ENCODE assay signal across 19 cellular contexts in the genomic region with DNA sequence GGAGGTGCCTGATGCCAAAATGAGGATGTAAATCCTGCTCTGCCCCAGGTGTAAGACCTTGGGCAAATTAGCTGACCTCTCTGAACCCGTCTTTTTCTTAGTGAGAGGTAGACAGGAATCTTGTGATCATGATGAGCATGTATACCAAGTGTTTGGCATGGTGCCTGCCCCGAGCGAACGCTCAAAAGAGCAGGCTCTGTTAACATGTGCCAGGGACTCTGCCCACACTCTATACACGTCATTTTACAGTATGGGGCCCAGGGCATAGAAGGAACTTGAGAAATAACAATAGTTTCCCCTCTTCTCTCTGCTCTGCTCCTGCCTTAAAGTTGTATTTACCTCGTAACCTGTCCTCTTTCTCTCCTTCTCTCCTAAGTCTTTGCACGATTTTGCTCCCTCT. TPM values are rescaled to one million over a fixed set of nuclear protein-coding genes. Genes with fewer than 3 reads are reported as not detected.
DNase-seq lines count a peak whose midpoint lies in the region; TF ChIP-seq lines count a peak whose summit lies in the region.
"Had no signal": no experiment of that assay in that cellular context is flagged by ENCODE, and none has a peak within 500 bp of the region (broad histone marks: within the 10 kb centered on the region; RNA-seq: fewer than 3 reads in every experiment).

No MANE protein-coding gene starts in this region.

- H3K9me3 ChIP-seq in mammary epithelial cell (replicated peaks; ENCODE audit: insufficient read depth, low read length) (no peaks in the 10 kb centered on the region), prostate gland (no peaks in the 10 kb centered on the region)
- H3K9me3 ChIP-seq: A549, BLaER1 had no signal

- H3K4me3 ChIP-seq in mammary epithelial cell (replicated peaks in 1 of 3; ENCODE audit: insufficient read depth in 1 of 3, low read depth in 2 of 3, low read length in 3 of 3) (no peak overlapping the region), prostate gland (no peak overlapping the region)
- H3K4me3 ChIP-seq: A549, BLaER1 had no signal

- no peaks in the 10 kb centered on the region for H4K20me1 ChIP-seq in mammary epithelial cell (ENCODE audit: insufficient read depth, low read length)
- H4K20me1 ChIP-seq: BLaER1 had no signal

- H3K36me3 ChIP-seq in mammary epithelial cell (ENCODE audit: insufficient read depth, low read length) (no peaks in the 10 kb centered on the region), prostate gland (no peaks in the 10 kb centered on the region)
- H3K36me3 ChIP-seq: BLaER1 had no signal

- H3K27me3 ChIP-seq in mammary epithelial cell (ENCODE audit: insufficient read depth, low read length) (no peaks in the 10 kb centered on the region), prostate gland (replicated peaks; ENCODE audit: insufficient read depth) (no peaks in the 10 kb centered on the region)
- H3K27me3 ChIP-seq: BLaER1 had no signal

- TF ChIP-seq CTCF in mammary epithelial cell (conservative IDR thresholded peaks at IDR 0.05 in 1 of 2, IDR thresholded peaks at IDR 0.05 in 1 of 2; ENCODE audit: extremely low read depth in 1 of 2, insufficient read depth in 1 of 2, low read depth in 1 of 2, low read length in 2 of 2) (no peak), prostate gland (IDR thresholded peaks at IDR 0.05) (no peak), GM13976 (IDR thresholded peaks at IDR 0.05; ENCODE audit: borderline replicate concordance, control extremely low read depth, extremely low read depth, insufficient read depth, missing control alignments) (no peak)

- H3K9ac ChIP-seq in mammary epithelial cell (ENCODE audit: insufficient read depth, low read length), result no peak overlapping the region
- H3K9ac ChIP-seq: BLaER1 had no signal

- 19% methylated on average over 6 of the region's 7 CpGs for WGBS in mammary epithelial cell (ENCODE audit: low coverage, missing lambda C conversion rate)
- 40% methylated on average over 7 of the region's 7 CpGs for WGBS in prostate gland

- dilution Hi-C loops in mammary epithelial cell (cut with HindIII; ENCODE audit: low sequenced_read_pairs), result no loop called here

- H3K79me2 ChIP-seq in mammary epithelial cell (ENCODE audit: insufficient read depth, low read length), result no peaks in the 10 kb centered on the region

- H2AFZ ChIP-seq in mammary epithelial cell (ENCODE audit: low read depth, low read length), result peak overlapping the region; percentile 54

- CTCF ChIA-PET in mammary epithelial cell (lab: Charles Lee; ENCODE audit: low non-redundant PET), result interaction anchor here (0.5 kb wide), 1 partner anchor 83 kb away, joined by 3 read pairs; no protein-coding TSS in a partner anchor

- H3K4me1 ChIP-seq in mammary epithelial cell (ENCODE audit: insufficient read depth, low read length) (peaks cover 59% of the 10 kb centered on the region), prostate gland (replicated peaks) (no peaks in the 10 kb centered on the region)

- DNase-seq in activated effector memory CD4-positive, alpha-beta T cell treated with anti-CD3 and anti-CD28 coated beads, Interleukin-2, amount 50 U/mL, for 16 hours, result peak; percentile 69
- no peak for DNase-seq in activated effector memory CD4-positive, alpha-beta T cell treated with Interleukin-2 at 50 U/mL for 16 hours
- DNase-seq in COLO829 (ENCODE audit: low spot score), result peak; percentile 56
- peak; percentile 74 for DNase-seq in mammary epithelial cell
- DNase-seq in prostate gland (ENCODE audit: low spot score), result peak; percentile 17
- DNase-seq in OCI-M1 (lab: John Stamatoyannopoulos, UW), result no peak
- no peak for DNase-seq in OCI-M2 (lab: John Stamatoyannopoulos, UW; ENCODE audit: unreplicated experiment)
- no peak for DNase-seq in GM13976 (ENCODE audit: low spot score)
- DNase-seq: CD8-positive, alpha-beta memory T cell; DMS79 treated with DMSO at 0.1 percent for 48 hours; IMR-90; NCI-H1092; NCI-H146; NCI-H2029 treated with DMSO at 0.1 percent for 48 hours; NCI-H2171; NCI-H69; SHP77 had no signal

- H3K27ac ChIP-seq in mammary epithelial cell (ENCODE audit: insufficient read depth, low read depth, low read length), result peak overlapping the region; percentile 23
- H3K27ac ChIP-seq in prostate gland, result no peak overlapping the region
- H3K27ac ChIP-seq: A549, BLaER1 had no signal

- intact Hi-C loops in mammary epithelial cell (cut with micrococcal nuclease) (loop anchor here (10.0 kb wide), 1 partner anchor 1885 kb away; a partner anchor contains a TSS), prostate gland (cut with DNase I) (loop anchor here (5.0 to 10.0 kb wide), 7 partner anchors 105 to 1375 kb away; no protein-coding TSS in a partner anchor)

- H3K4me2 ChIP-seq in mammary epithelial cell (ENCODE audit: insufficient read depth, low read depth, low read length), result no peak overlapping the region
- H3K4me2 ChIP-seq: A549, BLaER1 had no signal

- no TSS peak for BruUV-seq in mammary epithelial cell (replicated peaks; lab: Mats Ljungman, UMichigan)

- in situ Hi-C loops in mammary epithelial cell (cut with MboI; ENCODE audit: low sequenced_read_pairs in 2 of 2), result loop anchor here (10.0 to 25.0 kb wide), 3 partner anchors 152 to 1498 kb away; no protein-coding TSS in a partner anchor
- in situ Hi-C loops in GM13976 (cut with MboI; ENCODE audit: low sequenced_read_pairs, unreplicated experiment), result loop anchor here (25.0 kb wide), 1 partner anchor 852 kb away; no protein-coding TSS in a partner anchor

- no peak for TF ChIP-seq POLR2A in prostate gland (IDR thresholded peaks at IDR 0.05)

RNA-seq across cellular contexts. Expression of a gene that starts 9.3 kb away (rescaled TPM):
- total RNA-seq in mammary epithelial cell (10 to 100 TPM; 10.3 to 27.0 TPM), prostate gland (100 to 1,000 TPM in 1 of 2 donors, 10 to 100 TPM in 1; 91.4 to 131 TPM)
- polyA plus RNA-seq in mammary epithelial cell, result 3.2 TPM
- 3.1 TPM for polyA minus RNA-seq in mammary epithelial cell

Comparison
In these comparisons a context has a peak if more than half of its experiments do, and no peak if none do; other contexts are left out.
1. DNase-seq: peak in activated effector memory CD4-positive, alpha-beta T cell treated with anti-CD3 and anti-CD28 coated beads, Interleukin-2, amount 50 U/mL, for 16 hours (single experiment), COLO829 (single experiment), mammary epithelial cell (single experiment) and prostate gland (single experiment); none in activated effector memory CD4-positive, alpha-beta T cell treated with Interleukin-2 at 50 U/mL for 16 hours (single experiment), OCI-M1 (single experiment), OCI-M2 (single experiment) and GM13976 (single experiment).